ENCODE assay signal across 9 cellular contexts in the genomic region with DNA sequence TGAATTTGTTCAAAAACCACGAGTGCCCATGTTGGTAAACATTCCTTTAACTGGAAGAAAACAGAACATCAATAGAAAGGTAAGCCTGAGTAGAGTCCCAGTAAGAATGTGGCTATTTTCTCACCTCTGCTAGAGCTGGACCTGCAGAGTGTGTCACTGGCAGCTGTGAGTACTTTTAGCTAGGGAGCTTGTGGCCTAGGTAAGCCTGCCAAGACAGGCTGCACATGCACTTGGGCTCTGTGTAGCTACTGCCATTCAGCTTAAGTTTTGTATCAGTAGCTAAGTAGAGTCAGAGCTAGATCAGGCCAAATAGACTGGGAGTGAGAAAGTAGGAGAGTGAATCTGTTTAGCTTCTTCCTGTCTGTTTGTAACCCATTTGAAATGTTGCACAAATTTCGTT.
DNase-seq lines count a peak whose midpoint lies in the region; ATAC-seq and TF ChIP-seq lines count a peak whose summit lies in the region.
"Had no signal": no experiment of that assay in that cellular context is flagged by ENCODE, and none has a peak within 500 bp of the region (broad histone marks: within the 10 kb centered on the region; RNA-seq: fewer than 3 reads in every experiment).

No MANE protein-coding gene starts in this region.

- in situ Hi-C loops in GM13977 (cut with MboI; ENCODE audit: low pct_unique_long_range_greater_than_20kb, low sequenced_read_pairs, unreplicated experiment), result no loop called here

- TF ChIP-seq CTCF in GM13977 (IDR thresholded peaks at IDR 0.05; ENCODE audit: extremely low read depth, insufficient read depth, missing control alignments) (no peak), GM20000 (IDR thresholded peaks at IDR 0.05; ENCODE audit: extremely low read depth, missing control alignments) (no peak)

- ATAC-seq in GM21619 (IDR thresholded peaks at IDR 0.05; ENCODE audit: unreplicated experiment), result peak; percentile 48

- peak; percentile 42 for DNase-seq in GM13977 (ENCODE audit: low spot score)
- DNase-seq in SKM-1 treated with dmso at 0.1 percent for 144 hours (lab: John Stamatoyannopoulos, UW; ENCODE audit: unreplicated experiment), result peak; percentile 58
- DNase-seq in medulla oblongata (ENCODE audit: extremely low spot score), result peak; percentile 56
- no peak for DNase-seq in stimulated activated naive CD4-positive, alpha-beta T cell treated with Interleukin-2 at 50 U/mL for 16 hours (lab: John Stamatoyannopoulos, UW)
- DNase-seq in DMS153 (lab: John Stamatoyannopoulos, UW), result no peak
- no peak for DNase-seq in COLO829 (ENCODE audit: low spot score)
- DNase-seq in GM20000 (ENCODE audit: low spot score), result no peak
- DNase-seq: KG1 had no signal

Comparison
In these comparisons a context has a peak if more than half of its experiments do, and no peak if none do; other contexts are left out.
1. DNase-seq: peak in GM13977 (single experiment), SKM-1 treated with dmso at 0.1 percent for 144 hours (single experiment) and medulla oblongata (single experiment); none in stimulated activated naive CD4-positive, alpha-beta T cell treated with Interleukin-2 at 50 U/mL for 16 hours (single experiment), DMS153 (single experiment), COLO829 (single experiment) and GM20000 (single experiment).